In genomic region chr7:85748861-85749260, GRCh38 we compare ENCODE assay signal across 19 cellular contexts.
"Had no signal": no experiment of that assay in that cellular context is flagged by ENCODE, and none has a peak within 500 bp of the region (broad histone marks: within the 10 kb centered on the region; RNA-seq: fewer than 3 reads in every experiment).

No MANE protein-coding gene starts in this region.

- H3K4me1 Mint-ChIP-seq: activated naive CD8-positive, alpha-beta T cell treated with anti-CD3 and anti-CD28 coated beads for 36 hours; natural killer cell had no signal

- H3K36me3 Mint-ChIP-seq: activated naive CD8-positive, alpha-beta T cell treated with anti-CD3 and anti-CD28 coated beads for 36 hours had no signal

- H3K27me3 ChIP-seq: foreskin keratinocyte, sigmoid colon, testis, upper lobe of right lung had no signal

- H3K27ac ChIP-seq: foreskin keratinocyte, left ventricle myocardium inferior, sigmoid colon, spleen, testis, upper lobe of right lung had no signal

- H3K27ac Mint-ChIP-seq: activated naive CD8-positive, alpha-beta T cell treated with anti-CD3 and anti-CD28 coated beads for 36 hours; natural killer cell had no signal

- H3K4me3 Mint-ChIP-seq: activated naive CD8-positive, alpha-beta T cell treated with anti-CD3 and anti-CD28 coated beads for 36 hours; natural killer cell had no signal

- H3K36me3 ChIP-seq: left ventricle myocardium inferior, sigmoid colon, spleen, upper lobe of right lung had no signal

- DNase-seq: activated CD4-positive, alpha-beta T cell treated with anti-CD3 and anti-CD28 coated beads for 4 hours; activated CD4-positive, alpha-beta T cell treated with anti-CD3 and anti-CD28 coated beads, Interleukin-2, amount 50 U/mL, for 48 hours; activated CD4-positive, CD25-positive, alpha-beta regulatory T cell; activated naive CD4-positive, alpha-beta T cell treated with Interleukin-2 at 50 U/mL for 16 hours; activated naive CD8-positive, alpha-beta T cell treated with anti-CD3 and anti-CD28 coated beads for 36 hours; activated T-cell treated with anti-CD3 and anti-CD28 coated beads, Interleukin-2, amount 50 U/mL, for 48 hours; central memory CD4-positive, alpha-beta T cell; dermis blood vessel endothelial cell; effector CD8-positive, alpha-beta T cell; foreskin keratinocyte; kidney; left ventricle myocardium inferior; natural killer cell; sigmoid colon; spleen; stimulated activated CD4-positive, alpha-beta T cell treated with anti-CD3 and anti-CD28 coated beads, Interleukin-4, amount 100 ng/mL, for 1 hour; stimulated activated naive CD4-positive, alpha-beta T cell; testis; upper lobe of right lung had no signal

- H3K4me1 ChIP-seq: foreskin keratinocyte, left ventricle myocardium inferior, sigmoid colon, spleen, testis, upper lobe of right lung had no signal

- H3K4me3 ChIP-seq: left ventricle myocardium inferior, sigmoid colon, spleen, testis, upper lobe of right lung had no signal

- H3K9me3 ChIP-seq: testis had no signal

- H3K27me3 Mint-ChIP-seq: activated naive CD8-positive, alpha-beta T cell treated with anti-CD3 and anti-CD28 coated beads for 36 hours had no signal
